ENCODE assay signal across 12 cellular contexts in the genomic region with DNA sequence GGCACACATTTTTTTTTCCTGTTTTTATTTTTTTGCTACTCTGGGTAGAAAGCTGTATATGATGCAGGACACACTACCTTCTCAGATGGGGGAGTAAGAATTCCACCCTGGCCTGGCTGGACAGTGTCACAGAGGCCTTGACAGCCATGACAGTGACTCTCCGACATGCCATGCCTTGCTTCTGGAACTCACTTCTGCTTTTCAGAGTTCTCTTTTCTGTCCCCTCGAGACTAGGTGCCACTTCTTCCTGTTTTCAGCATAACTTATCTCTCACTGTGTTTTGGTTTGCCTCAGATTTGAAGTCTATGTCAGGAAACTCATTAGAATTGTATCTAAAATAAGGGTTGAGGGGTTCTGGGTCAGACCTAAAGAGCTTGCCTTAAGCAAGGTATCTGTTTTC.
DNase-seq lines count a peak whose midpoint lies in the region; ATAC-seq and TF ChIP-seq lines count a peak whose summit lies in the region.
"Had no signal": no experiment of that assay in that cellular context is flagged by ENCODE, and none has a peak within 500 bp of the region (broad histone marks: within the 10 kb centered on the region; RNA-seq: fewer than 3 reads in every experiment).

No MANE protein-coding gene starts in this region.

- H3K36me3 ChIP-seq in Karpas-422 (ENCODE audit: insufficient read depth, low read length), result no peaks in the 10 kb centered on the region
- no peaks in the 10 kb centered on the region for H3K36me3 ChIP-seq in ovary
- no peaks in the 10 kb centered on the region for H3K36me3 ChIP-seq in esophagus muscularis mucosa

- H3K4me3 ChIP-seq in Karpas-422 (ENCODE audit: low read length) (peak overlapping the region; percentile 52), ovary (no peak overlapping the region), esophagus muscularis mucosa (no peak overlapping the region)
- H3K4me3 ChIP-seq: body of pancreas had no signal

- peak overlapping the region; percentile 63 for H3K9ac ChIP-seq in Karpas-422 (ENCODE audit: low read length)

- H3K9me3 ChIP-seq in Karpas-422 (ENCODE audit: low read length), result no peaks in the 10 kb centered on the region
- peaks cover 0 to 15% of the 10 kb centered on the region in 2 donors for H3K9me3 ChIP-seq in ovary
- peaks cover 0 to 39% (median 34%) of the 10 kb centered on the region in 4 donors for H3K9me3 ChIP-seq in esophagus muscularis mucosa
- H3K9me3 ChIP-seq: body of pancreas had no signal

- no peaks in the 10 kb centered on the region for H3K9me2 ChIP-seq in Karpas-422 (replicated peaks; ENCODE audit: insufficient read depth, low read length)

- H3K27me3 ChIP-seq in Karpas-422 (ENCODE audit: low read length) (no peaks in the 10 kb centered on the region), ovary (no peaks in the 10 kb centered on the region), esophagus muscularis mucosa (peaks cover 0 to 6% (median 0%) of the 10 kb centered on the region in 4 donors)
- H3K27me3 ChIP-seq: body of pancreas had no signal

- H3K4me1 ChIP-seq in Karpas-422 (ENCODE audit: low read length), result peaks cover 70% of the 10 kb centered on the region
- no peaks in the 10 kb centered on the region for H3K4me1 ChIP-seq in ovary (ENCODE audit: insufficient read depth)
- H3K4me1 ChIP-seq in esophagus muscularis mucosa, result no peaks in the 10 kb centered on the region
- H3K4me1 ChIP-seq: body of pancreas had no signal

- peak; percentile 77 for ATAC-seq in GM18519 (IDR thresholded peaks at IDR 0.05; ENCODE audit: low FRiP score, unreplicated experiment)
- ATAC-seq in GM21825 (IDR thresholded peaks at IDR 0.05; ENCODE audit: unreplicated experiment), result peak; percentile 77
- ATAC-seq: body of pancreas, WTC11 had no signal

- H3K27ac ChIP-seq in Karpas-422 (ENCODE audit: low read length) (peak overlapping the region; percentile 92), ovary (no peak overlapping the region), esophagus muscularis mucosa (replicated peaks in 1 of 4) (no peak overlapping the region)
- H3K27ac ChIP-seq: body of pancreas had no signal

- DNase-seq in Karpas-422 (peak; percentile 95), medulla oblongata (ENCODE audit: extremely low spot score) (peak; percentile 30), T-helper 2 cell (no peak), ovary (no peak), esophagus muscularis mucosa (ENCODE audit: extremely low spot score) (no peak), DMS79 treated with DMSO at 0.1 percent for 48 hours (lab: John Stamatoyannopoulos, UW) (no peak)
- DNase-seq: hippocampal formation, NCI-H2227 treated with DMSO at 0.1 percent for 48 hours had no signal

- 64 to 68% (median 64%) methylated on average over 2 of the region's 2 CpGs for WGBS in ovary, 3 donors
- WGBS in esophagus muscularis mucosa, result 56% methylated on average over 2 of the region's 2 CpGs

- no peaks in the 10 kb centered on the region for H4K20me1 ChIP-seq in Karpas-422 (ENCODE audit: insufficient read depth, low read depth, low read length)

- no peaks in the 10 kb centered on the region for H3K79me2 ChIP-seq in Karpas-422 (ENCODE audit: low read length)

- TF ChIP-seq EP300 in ovary (IDR thresholded peaks at IDR 0.05) (no peak), esophagus muscularis mucosa (IDR thresholded peaks at IDR 0.05) (no peak)

- no peak for TF ChIP-seq CTCF in ovary (IDR thresholded peaks at IDR 0.05)
- TF ChIP-seq CTCF in esophagus muscularis mucosa (IDR thresholded peaks at IDR 0.05), result no peak

- TF ChIP-seq POLR2A in ovary (IDR thresholded peaks at IDR 0.05) (no peak), esophagus muscularis mucosa (IDR thresholded peaks at IDR 0.05; ENCODE audit: low read depth) (no peak)

- intact Hi-C loops in ovary (cut with DNase I), result no loop called here
- intact Hi-C loops in esophagus muscularis mucosa (cut with DNase I), result no loop called here

- peak overlapping the region; percentile 77; the same call in 1 of the 2 replicates for H2AFZ ChIP-seq in Karpas-422 (ENCODE audit: low read length)

- peak overlapping the region; percentile 71 for H3K4me2 ChIP-seq in Karpas-422 (ENCODE audit: low read depth, low read length, poor library complexity, severe bottlenecking)

Comparison
In these comparisons a context has a peak if more than half of its experiments do, and no peak if none do; other contexts are left out.
1. DNase-seq: peak in Karpas-422 (single experiment) and medulla oblongata (single experiment); none in T-helper 2 cell (0 of 5), ovary (0 of 5), esophagus muscularis mucosa (single experiment) and DMS79 treated with DMSO at 0.1 percent for 48 hours (single experiment).